In the genomic region with DNA sequence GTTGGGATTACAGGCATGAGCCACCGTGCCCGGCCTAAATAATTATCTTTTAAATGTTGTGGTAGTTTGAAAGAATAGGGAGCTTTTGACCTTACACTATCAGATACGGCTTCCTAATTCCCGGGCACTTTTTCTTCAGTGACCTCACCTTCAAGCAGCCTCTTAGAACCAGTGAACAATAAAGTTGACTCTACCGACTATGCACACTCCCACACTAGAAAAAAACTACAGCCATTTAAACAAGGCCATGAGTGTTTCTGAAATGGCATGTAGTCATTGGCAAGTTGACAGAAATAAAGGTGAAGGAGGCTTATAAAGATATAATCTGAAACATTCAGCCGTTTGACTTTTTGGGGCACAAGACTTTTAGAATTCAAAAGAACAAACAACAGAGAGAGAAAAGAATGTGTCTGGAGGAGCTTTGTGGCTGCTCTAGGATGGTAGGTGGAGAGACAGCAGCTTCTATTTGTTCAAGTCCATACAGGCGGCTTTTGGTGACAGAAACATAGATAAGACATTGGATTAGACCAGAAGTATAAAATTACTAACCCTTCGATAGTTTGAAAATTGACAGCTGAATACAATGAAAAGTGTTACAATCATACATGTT, we compare ENCODE assay signal across 16 cellular contexts.
DNase-seq lines count a peak whose midpoint lies in the region; ATAC-seq and TF ChIP-seq lines count a peak whose summit lies in the region.
"Had no signal": no experiment of that assay in that cellular context is flagged by ENCODE, and none has a peak within 500 bp of the region (broad histone marks: within the 10 kb centered on the region; RNA-seq: fewer than 3 reads in every experiment).

No MANE protein-coding gene starts in this region.

- H3K27ac Mint-ChIP-seq in chondrocyte (ENCODE audit: unreplicated experiment) (peak overlapping the region; percentile 49), CD14-positive monocyte (no peak overlapping the region)
- H3K27ac Mint-ChIP-seq: activated T-helper 2 cell treated with anti-CD3 and anti-CD28 coated beads, Interferon-gamma antibody, Interleukin-2, Interleukin-4, amounts not matched to agents 10 μg/mL and 5 μg/mL and 100 μg/mL, durations not matched to agents 14 hours and 24 hours and 36 hours; HFFc6; stimulated activated naive CD8-positive, alpha-beta T cell treated with anti-CD3 and anti-CD28 coated beads, Interleukin-15, Interleukin-2, amounts not matched to agents 100 ng/mL and 50 ng/mL, for 24 hours had no signal

- DNase-seq in M059J (ENCODE audit: low read depth) (peak; percentile 79), chondrocyte (ENCODE audit: low spot score) (no peak), osteoblast (ENCODE audit: insufficient read length, low spot score, missing footprints) (peak; percentile 50), cardiac septum (ENCODE audit: low spot score) (no peak), CD14-positive monocyte (ENCODE audit: low spot score) (no peak), A172 (ENCODE audit: low spot score) (no peak)
- DNase-seq: activated CD8-positive, alpha-beta memory T cell treated with anti-CD3 and anti-CD28 coated beads for 24 hours; amygdala; HFFc6; NCI-H524 treated with DMSO at 0.1 percent for 48 hours; occipital lobe had no signal

- H3K4me1 Mint-ChIP-seq in chondrocyte (ENCODE audit: low read depth) (peaks cover 26% of the 10 kb centered on the region), CD14-positive monocyte (peaks cover 3% of the 10 kb centered on the region)

- H3K4me2 ChIP-seq in osteoblast (ENCODE audit: insufficient read depth, low read length), result no peak overlapping the region

- no peak for TF ChIP-seq CTCF in chondrocyte (IDR thresholded peaks at IDR 0.05)
- TF ChIP-seq CTCF in osteoblast (IDR thresholded peaks at IDR 0.05; ENCODE audit: extremely low read depth, low read depth, low read length), result no peak
- no peak for TF ChIP-seq CTCF in CD14-positive monocyte (IDR thresholded peaks at IDR 0.05)

- H3K4me1 ChIP-seq in ACC112 (ENCODE audit: control insufficient read depth, insufficient read depth, low read length, unreplicated experiment) (peaks cover 14% of the 10 kb centered on the region), osteoblast (ENCODE audit: insufficient read depth, low read length) (peaks cover 37% of the 10 kb centered on the region)

- H3K9me3 ChIP-seq in osteoblast (ENCODE audit: low read depth, low read length), result no peaks in the 10 kb centered on the region

- H3K27ac ChIP-seq in ACC112 (ENCODE audit: low read depth, low read length) (no peak overlapping the region), osteoblast (ENCODE audit: low read depth, low read length) (peak overlapping the region; percentile 75)
- H3K27ac ChIP-seq: VCaP had no signal

- H3K27me3 Mint-ChIP-seq in chondrocyte (ENCODE audit: low read depth) (no peaks in the 10 kb centered on the region), CD14-positive monocyte (ENCODE audit: low read depth in 3 of 3) (peaks cover 0 to 3% (median 1%) of the 10 kb centered on the region in 3 donors)
- H3K27me3 Mint-ChIP-seq: stimulated activated naive CD8-positive, alpha-beta T cell treated with anti-CD3 and anti-CD28 coated beads, Interleukin-15, Interleukin-2, amounts not matched to agents 100 ng/mL and 50 ng/mL, for 24 hours had no signal

- no peak for ATAC-seq in GM18867 (IDR thresholded peaks at IDR 0.05; ENCODE audit: unreplicated experiment)

- H3K79me2 ChIP-seq in ACC112 (ENCODE audit: control insufficient read depth, insufficient read depth, low read length, unreplicated experiment), result no peaks in the 10 kb centered on the region
- H3K79me2 ChIP-seq in osteoblast (ENCODE audit: insufficient read depth, low read length), result peaks cover 2% of the 10 kb centered on the region

- intact Hi-C loops in cardiac septum (cut with DNase I), result no loop called here
- intact Hi-C loops in CD14-positive monocyte (cut with micrococcal nuclease), result no loop called here

- H2AFZ ChIP-seq in ACC112 (ENCODE audit: low read length, unreplicated experiment) (peak overlapping the region; percentile 57), osteoblast (ENCODE audit: low read length) (peak overlapping the region; percentile 78)

- no peaks in the 10 kb centered on the region for H4K20me1 ChIP-seq in osteoblast (ENCODE audit: insufficient read depth, low read length)

- H3K9me3 Mint-ChIP-seq in chondrocyte (ENCODE audit: low read depth) (no peaks in the 10 kb centered on the region), CD14-positive monocyte (peaks cover 0 to 7% (median 1%) of the 10 kb centered on the region in 7 donors)
- H3K9me3 Mint-ChIP-seq: activated T-helper 2 cell treated with anti-CD3 and anti-CD28 coated beads, Interferon-gamma antibody, Interleukin-2, Interleukin-4, amounts not matched to agents 10 μg/mL and 5 μg/mL and 100 μg/mL, durations not matched to agents 14 hours and 24 hours and 36 hours; HFFc6; stimulated activated naive CD8-positive, alpha-beta T cell treated with anti-CD3 and anti-CD28 coated beads, Interleukin-15, Interleukin-2, amounts not matched to agents 100 ng/mL and 50 ng/mL, for 24 hours had no signal

- H3K4me3 Mint-ChIP-seq in chondrocyte (ENCODE audit: unreplicated experiment), result no peak overlapping the region
- H3K4me3 Mint-ChIP-seq in CD14-positive monocyte, result no peak overlapping the region
- H3K4me3 Mint-ChIP-seq: HFFc6; stimulated activated naive CD8-positive, alpha-beta T cell treated with anti-CD3 and anti-CD28 coated beads, Interleukin-15, Interleukin-2, amounts not matched to agents 100 ng/mL and 50 ng/mL, for 24 hours had no signal

- H3K4me3 ChIP-seq in ACC112 (ENCODE audit: low read depth, low read length) (no peak overlapping the region), osteoblast (ENCODE audit: insufficient read depth, low read length) (no peak overlapping the region)

- H3K36me3 Mint-ChIP-seq in chondrocyte (ENCODE audit: low read depth), result no peaks in the 10 kb centered on the region
- H3K36me3 Mint-ChIP-seq in CD14-positive monocyte, result no peaks in the 10 kb centered on the region

- H3K27me3 ChIP-seq in ACC112 (ENCODE audit: insufficient read depth, low read length) (no peaks in the 10 kb centered on the region), osteoblast (ENCODE audit: insufficient read depth, low read length) (no peaks in the 10 kb centered on the region)

- no peaks in the 10 kb centered on the region for H3K36me3 ChIP-seq in ACC112 (ENCODE audit: insufficient read depth, low read length)
- no peaks in the 10 kb centered on the region for H3K36me3 ChIP-seq in osteoblast (ENCODE audit: insufficient read depth, low read length)

Comparison
In these comparisons a context has a peak if more than half of its experiments do, and no peak if none do; other contexts are left out.
1. DNase-seq: peak in M059J (single experiment) and osteoblast (single experiment); none in chondrocyte (single experiment), cardiac septum (single experiment), CD14-positive monocyte (single experiment) and A172 (single experiment).